ENCODE assay signal across 9 cellular contexts in genomic region chr6:94727710-94728109, GRCh38.
"Had no signal": no experiment of that assay in that cellular context is flagged by ENCODE, and none has a peak within 500 bp of the region (broad histone marks: within the 10 kb centered on the region; RNA-seq: fewer than 3 reads in every experiment).

No MANE protein-coding gene starts in this region.

- DNase-seq: GM23248, GOT3, H7, HFFc6, Karpas-422 had no signal

- H3K4me2 ChIP-seq: KMS-11 had no signal

- H3K27ac ChIP-seq: GM23248, HL-60, KMS-11 had no signal

- H3K4me3 ChIP-seq: GM23248, HAP-1 had no signal

- H3K9me3 ChIP-seq: HAP-1 had no signal

- H2AFZ ChIP-seq: GM23248 had no signal

- FAIRE-seq: HepG2 had no signal

- ATAC-seq: HepG2 had no signal

- H3K36me3 ChIP-seq: HAP-1 had no signal

- H3K9ac ChIP-seq: GM23248, KMS-11 had no signal

- H3K4me1 ChIP-seq: HAP-1 had no signal
